In the genomic region with DNA sequence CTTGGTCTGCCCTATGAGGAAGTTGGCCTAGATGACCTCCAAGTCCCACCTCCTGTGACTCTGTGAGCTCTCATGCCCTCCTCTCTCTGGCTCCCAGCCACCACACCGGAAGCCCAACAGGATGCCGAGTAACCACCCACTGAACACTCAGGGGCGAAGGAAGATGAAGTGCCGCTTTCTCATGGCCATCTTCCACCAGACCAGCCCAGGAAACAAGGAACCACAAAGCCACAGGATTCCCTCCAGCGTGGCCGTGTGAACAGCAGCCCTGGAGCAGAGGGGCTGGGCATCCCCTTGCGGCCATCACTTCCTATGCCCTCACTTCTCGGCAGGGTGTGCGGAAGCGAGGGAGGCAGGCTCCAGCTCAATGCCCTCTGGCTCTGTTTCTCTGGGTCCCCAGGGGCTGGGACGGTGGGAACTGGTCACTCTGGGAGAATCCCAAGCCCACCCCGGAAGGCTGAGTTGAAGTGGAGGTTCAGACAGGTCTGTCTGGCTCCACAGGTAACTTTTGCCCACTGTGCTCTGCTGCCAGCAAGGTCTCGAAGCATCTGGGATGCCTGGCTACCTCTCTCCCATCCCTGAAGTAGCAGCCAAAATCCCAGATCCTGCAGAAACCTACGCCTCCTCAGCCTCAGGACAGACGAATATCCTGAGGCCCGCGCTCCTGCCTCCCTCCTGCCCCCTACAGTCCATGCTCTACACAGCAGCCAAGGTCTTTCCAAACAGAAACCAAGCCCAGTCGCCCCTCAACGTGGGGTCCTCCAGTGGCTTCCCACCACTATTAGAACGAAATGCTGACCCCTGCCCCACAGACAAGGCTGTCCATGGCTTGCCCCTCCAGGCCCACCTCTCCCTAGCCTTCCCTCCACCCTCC, we compare ENCODE assay signal across 8 cellular contexts. TPM values are rescaled to one million over a fixed set of nuclear protein-coding genes. Genes with fewer than 3 reads are reported as not detected.
DNase-seq lines count a peak whose midpoint lies in the region; ATAC-seq and TF ChIP-seq lines count a peak whose summit lies in the region.

No MANE protein-coding gene starts in this region.

- H3K4me1 Mint-ChIP-seq in endothelial cell (ENCODE audit: unreplicated experiment): peaks cover 66% of the 10 kb centered on the region
- peaks cover 92% of the 10 kb centered on the region for H3K4me1 Mint-ChIP-seq in stimulated activated memory B cell treated with anti-CD40 and anti-IgM and Interleukin-4, amounts not matched to agents 10 μg/mL and 1 μg/mL and 100 μg/mL, for 72 hours

- H3K9me3 Mint-ChIP-seq in endothelial cell (ENCODE audit: unreplicated experiment): no peaks in the 10 kb centered on the region
- no peaks in the 10 kb centered on the region for H3K9me3 Mint-ChIP-seq in stimulated activated memory B cell treated with anti-CD40 and anti-IgM and Interleukin-4, amounts not matched to agents 10 μg/mL and 1 μg/mL and 100 μg/mL, for 72 hours

- H3K36me3 Mint-ChIP-seq in endothelial cell (ENCODE audit: low read depth, unreplicated experiment): peaks cover 10% of the 10 kb centered on the region
- H3K36me3 Mint-ChIP-seq in stimulated activated memory B cell treated with anti-CD40 and anti-IgM and Interleukin-4, amounts not matched to agents 10 μg/mL and 1 μg/mL and 100 μg/mL, for 72 hours: peaks cover 6% of the 10 kb centered on the region

- ATAC-seq in HG02763 (IDR thresholded peaks at IDR 0.05; ENCODE audit: unreplicated experiment): peak; percentile 71
- ATAC-seq in stimulated activated memory B cell treated with anti-CD40 and anti-IgM and Interleukin-4, amounts not matched to agents 10 μg/mL and 1 μg/mL and 100 μg/mL, for 72 hours: peak; percentile 97

- DNase-seq in GM13977 (ENCODE audit: low spot score) (peak; percentile 68), NCI-H82 (lab: John Stamatoyannopoulos, UW) (peak; percentile 57), endothelial cell (ENCODE audit: low spot score) (peak; percentile 76), myocyte (ENCODE audit: low read depth) (peak; percentile 88), NCI-H2171 (lab: John Stamatoyannopoulos, UW) (no peak)
- DNase-seq in activated CD8-positive, alpha-beta memory T cell treated with anti-CD3 and anti-CD28 coated beads for 4 hours (ENCODE audit: low read depth in 2 of 2): peak; percentile 65 to 68

- in situ Hi-C loops in GM13977 (cut with MboI; ENCODE audit: low pct_unique_long_range_greater_than_20kb, low sequenced_read_pairs, unreplicated experiment): no loop called here

- H3K4me3 Mint-ChIP-seq in endothelial cell (ENCODE audit: unreplicated experiment): peak overlapping the region; percentile 29
- H3K4me3 Mint-ChIP-seq in stimulated activated memory B cell treated with anti-CD40 and anti-IgM and Interleukin-4, amounts not matched to agents 10 μg/mL and 1 μg/mL and 100 μg/mL, for 72 hours: peak overlapping the region; percentile 83

- H3K27me3 Mint-ChIP-seq in endothelial cell (ENCODE audit: unreplicated experiment): peaks cover 17% of the 10 kb centered on the region
- no peaks in the 10 kb centered on the region for H3K27me3 Mint-ChIP-seq in stimulated activated memory B cell treated with anti-CD40 and anti-IgM and Interleukin-4, amounts not matched to agents 10 μg/mL and 1 μg/mL and 100 μg/mL, for 72 hours

- H3K27ac Mint-ChIP-seq in endothelial cell (ENCODE audit: unreplicated experiment): peak overlapping the region; percentile 36
- H3K27ac Mint-ChIP-seq in stimulated activated memory B cell treated with anti-CD40 and anti-IgM and Interleukin-4, amounts not matched to agents 10 μg/mL and 1 μg/mL and 100 μg/mL, for 72 hours: peak overlapping the region; percentile 94

- TF ChIP-seq CTCF in GM13977 (IDR thresholded peaks at IDR 0.05; ENCODE audit: extremely low read depth, insufficient read depth, missing control alignments) (peak; percentile 81), endothelial cell (IDR thresholded peaks at IDR 0.05; ENCODE audit: unreplicated experiment) (peak; percentile 61)

RNA-seq across cellular contexts. Expression of gene ECE1, which starts 44.2 kb away (rescaled TPM):
- total RNA-seq in endothelial cell (ENCODE audit: unreplicated experiment) (328 TPM), myocyte (15.9 and 17.0 TPM in 2 replicates)
- polyA plus RNA-seq in myocyte (2012): 59.1 TPM

Comparison
In these comparisons a context has a peak if more than half of its experiments do, and no peak if none do; other contexts are left out.
1. RNA of gene ECE1, which starts 44.2 kb away (total RNA-seq): 328 TPM in endothelial cell (single experiment); 15.9 to 17.0 TPM in myocyte; every median in the first group is over 10 times any median in the second.